ENCODE assay signal across 1 cellular context in the genomic region with DNA sequence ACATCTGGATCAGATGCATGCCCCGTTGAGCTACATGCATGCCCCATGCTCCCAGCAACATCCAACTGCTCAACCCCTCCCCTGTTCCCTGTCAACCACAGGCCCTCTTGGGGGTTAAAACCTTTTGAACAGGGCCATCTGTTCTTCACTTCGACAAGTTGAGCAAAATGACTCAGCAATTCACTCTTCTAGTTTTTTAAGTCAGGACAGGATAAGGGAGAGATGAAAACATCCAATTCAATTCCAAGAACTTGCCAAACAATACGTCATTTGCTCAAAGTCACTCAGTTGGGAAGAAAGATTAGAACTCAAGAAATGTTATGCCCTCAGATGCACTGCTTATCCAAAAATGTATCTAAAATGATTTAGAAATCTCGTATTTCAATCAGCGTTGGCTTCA.
TF ChIP-seq lines count a peak whose summit lies in the region.

No MANE protein-coding gene starts in this region.

TF ChIP-seq in K562, 482 proteins besides CTCF, POLR2A, EP300 and RAD21 (continued from another document and continues in another):
- TF ChIP-seq, protein P1, sequence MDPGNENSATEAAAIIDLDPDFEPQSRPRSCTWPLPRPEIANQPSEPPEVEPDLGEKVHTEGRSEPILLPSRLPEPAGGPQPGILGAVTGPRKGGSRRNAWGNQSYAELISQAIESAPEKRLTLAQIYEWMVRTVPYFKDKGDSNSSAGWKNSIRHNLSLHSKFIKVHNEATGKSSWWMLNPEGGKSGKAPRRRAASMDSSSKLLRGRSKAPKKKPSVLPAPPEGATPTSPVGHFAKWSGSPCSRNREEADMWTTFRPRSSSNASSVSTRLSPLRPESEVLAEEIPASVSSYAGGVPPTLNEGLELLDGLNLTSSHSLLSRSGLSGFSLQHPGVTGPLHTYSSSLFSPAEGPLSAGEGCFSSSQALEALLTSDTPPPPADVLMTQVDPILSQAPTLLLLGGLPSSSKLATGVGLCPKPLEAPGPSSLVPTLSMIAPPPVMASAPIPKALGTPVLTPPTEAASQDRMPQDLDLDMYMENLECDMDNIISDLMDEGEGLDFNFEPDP (CRISPR knock-in tag; IDR thresholded peaks at IDR 0.05): no peak
- TF ChIP-seq ELF4 (CRISPR knock-in tag; IDR thresholded peaks at IDR 0.05) (no peak), ZNF239 (CRISPR knock-in tag; IDR thresholded peaks at IDR 0.05) (no peak), ERF (CRISPR knock-in tag; IDR thresholded peaks at IDR 0.05) (no peak), MAFG (tag; conservative IDR thresholded peaks at IDR 0.05) (peak; percentile 99), U2AF1 (optimal IDR thresholded peaks at IDR 0.05; ENCODE audit: low read depth, low read length) (no peak), WHSC1 (IDR thresholded peaks at IDR 0.05; ENCODE audit: low read length) (no peak), NCOR1 (IDR thresholded peaks at IDR 0.05) (peak; percentile 41; the same call in 1 of the 2 replicates), SAP30 (IDR thresholded peaks at IDR 0.05; ENCODE audit: borderline replicate concordance, insufficient read depth, low read depth, low read length, poor library complexity, severe bottlenecking) (no peak), ZNF551 (CRISPR knock-in tag; IDR thresholded peaks at IDR 0.05) (no peak), SMARCA4 (IDR thresholded peaks at IDR 0.05) (peak; percentile 76), CC2D1A (IDR thresholded peaks at IDR 0.05) (no peak), NFE2L1 (tag; IDR thresholded peaks at IDR 0.05; ENCODE audit: borderline replicate concordance, low read depth) (peak; percentile 97), ZNF124 (CRISPR knock-in tag; IDR thresholded peaks at IDR 0.05) (no peak), CSDE1 (IDR thresholded peaks at IDR 0.05) (no peak), ZNF561 (CRISPR knock-in tag; conservative IDR thresholded peaks at IDR 0.05) (no peak), ZC3H8 (IDR thresholded peaks at IDR 0.05) (no peak), EGR1 (conservative IDR thresholded peaks at IDR 0.05) (no peak), KLF6 (CRISPR knock-in tag; IDR thresholded peaks at IDR 0.05; ENCODE audit: borderline replicate concordance) (no peak), KDM1A (IDR thresholded peaks at IDR 0.05) (peak; percentile 75), FUS (optimal IDR thresholded peaks at IDR 0.05; ENCODE audit: low read depth, low read length) (no peak), FOXK2 (conservative IDR thresholded peaks at IDR 0.05 in 1 of 2, IDR thresholded peaks at IDR 0.05 in 1 of 2; ENCODE audit: low read depth in 2 of 2) (peak; percentile 28 to 49; a peak in 2 of 4 replicates), NCOA2 (IDR thresholded peaks at IDR 0.05; ENCODE audit: partially characterized antibody in 2 of 2) (no peak), ZNF24 (IDR thresholded peaks at IDR 0.05) (no peak), NELFE (IDR thresholded peaks at IDR 0.05; ENCODE audit: insufficient read depth, insufficient read length) (no peak), TBP (optimal IDR thresholded peaks at IDR 0.05; ENCODE audit: low read depth, low read length) (no peak), ZNF644 (tag; IDR thresholded peaks at IDR 0.05; ENCODE audit: low read depth) (no peak), SMARCC2 (IDR thresholded peaks at IDR 0.05; ENCODE audit: low read depth) (peak; percentile 65; the same call in 1 of the 2 replicates), BCOR (IDR thresholded peaks at IDR 0.05) (no peak), BCL6 (CRISPR knock-in tag; IDR thresholded peaks at IDR 0.05) (no peak), BRF1 (IDR thresholded peaks at IDR 0.05; ENCODE audit: borderline replicate concordance, extremely low read depth, insufficient read length) (no peak), ZNF311 (CRISPR knock-in tag; IDR thresholded peaks at IDR 0.05) (no peak), TCF3 (CRISPR knock-in tag; IDR thresholded peaks at IDR 0.05) (peak; percentile 16; the same call in 1 of the 2 replicates), BHLHE40 (IDR thresholded peaks at IDR 0.05; ENCODE audit: low read length) (no peak), ETV5 (CRISPR knock-in tag; IDR thresholded peaks at IDR 0.05; ENCODE audit: low read depth) (no peak), ZNF384 (IDR thresholded peaks at IDR 0.05; ENCODE audit: low read depth, low read length) (no peak; the same call in 1 of the 2 replicates)
- TF ChIP-seq, protein P2, sequence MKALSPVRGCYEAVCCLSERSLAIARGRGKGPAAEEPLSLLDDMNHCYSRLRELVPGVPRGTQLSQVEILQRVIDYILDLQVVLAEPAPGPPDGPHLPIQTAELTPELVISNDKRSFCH (CRISPR knock-in tag; IDR thresholded peaks at IDR 0.05): no peak
- TF ChIP-seq, protein P2 (tag; IDR thresholded peaks at IDR 0.05): no peak
- TF ChIP-seq, protein P3, sequence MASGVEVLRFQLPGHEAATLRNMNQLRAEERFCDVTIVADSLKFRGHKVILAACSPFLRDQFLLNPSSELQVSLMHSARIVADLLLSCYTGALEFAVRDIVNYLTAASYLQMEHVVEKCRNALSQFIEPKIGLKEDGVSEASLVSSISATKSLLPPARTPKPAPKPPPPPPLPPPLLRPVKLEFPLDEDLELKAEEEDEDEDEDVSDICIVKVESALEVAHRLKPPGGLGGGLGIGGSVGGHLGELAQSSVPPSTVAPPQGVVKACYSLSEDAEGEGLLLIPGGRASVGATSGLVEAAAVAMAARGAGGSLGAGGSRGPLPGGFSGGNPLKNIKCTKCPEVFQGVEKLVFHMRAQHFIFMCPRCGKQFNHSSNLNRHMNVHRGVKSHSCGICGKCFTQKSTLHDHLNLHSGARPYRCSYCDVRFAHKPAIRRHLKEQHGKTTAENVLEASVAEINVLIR (CRISPR knock-in tag; IDR thresholded peaks at IDR 0.05): no peak
- TF ChIP-seq, protein P4, sequence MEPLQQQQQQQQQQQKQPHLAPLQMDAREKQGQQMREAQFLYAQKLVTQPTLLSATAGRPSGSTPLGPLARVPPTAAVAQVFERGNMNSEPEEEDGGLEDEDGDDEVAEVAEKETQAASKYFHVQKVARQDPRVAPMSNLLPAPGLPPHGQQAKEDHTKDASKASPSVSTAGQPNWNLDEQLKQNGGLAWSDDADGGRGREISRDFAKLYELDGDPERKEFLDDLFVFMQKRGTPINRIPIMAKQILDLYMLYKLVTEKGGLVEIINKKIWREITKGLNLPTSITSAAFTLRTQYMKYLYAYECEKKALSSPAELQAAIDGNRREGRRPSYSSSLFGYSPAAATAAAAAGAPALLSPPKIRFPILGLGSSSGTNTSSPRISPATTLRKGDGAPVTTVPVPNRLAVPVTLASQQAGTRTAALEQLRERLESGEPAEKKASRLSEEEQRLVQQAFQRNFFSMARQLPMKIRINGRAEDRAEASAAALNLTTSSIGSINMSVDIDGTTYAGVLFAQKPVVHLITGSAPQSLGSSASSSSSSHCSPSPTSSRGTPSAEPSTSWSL (CRISPR knock-in tag; IDR thresholded peaks at IDR 0.05; ENCODE audit: borderline replicate concordance): no peak
- TF ChIP-seq, protein P5, sequence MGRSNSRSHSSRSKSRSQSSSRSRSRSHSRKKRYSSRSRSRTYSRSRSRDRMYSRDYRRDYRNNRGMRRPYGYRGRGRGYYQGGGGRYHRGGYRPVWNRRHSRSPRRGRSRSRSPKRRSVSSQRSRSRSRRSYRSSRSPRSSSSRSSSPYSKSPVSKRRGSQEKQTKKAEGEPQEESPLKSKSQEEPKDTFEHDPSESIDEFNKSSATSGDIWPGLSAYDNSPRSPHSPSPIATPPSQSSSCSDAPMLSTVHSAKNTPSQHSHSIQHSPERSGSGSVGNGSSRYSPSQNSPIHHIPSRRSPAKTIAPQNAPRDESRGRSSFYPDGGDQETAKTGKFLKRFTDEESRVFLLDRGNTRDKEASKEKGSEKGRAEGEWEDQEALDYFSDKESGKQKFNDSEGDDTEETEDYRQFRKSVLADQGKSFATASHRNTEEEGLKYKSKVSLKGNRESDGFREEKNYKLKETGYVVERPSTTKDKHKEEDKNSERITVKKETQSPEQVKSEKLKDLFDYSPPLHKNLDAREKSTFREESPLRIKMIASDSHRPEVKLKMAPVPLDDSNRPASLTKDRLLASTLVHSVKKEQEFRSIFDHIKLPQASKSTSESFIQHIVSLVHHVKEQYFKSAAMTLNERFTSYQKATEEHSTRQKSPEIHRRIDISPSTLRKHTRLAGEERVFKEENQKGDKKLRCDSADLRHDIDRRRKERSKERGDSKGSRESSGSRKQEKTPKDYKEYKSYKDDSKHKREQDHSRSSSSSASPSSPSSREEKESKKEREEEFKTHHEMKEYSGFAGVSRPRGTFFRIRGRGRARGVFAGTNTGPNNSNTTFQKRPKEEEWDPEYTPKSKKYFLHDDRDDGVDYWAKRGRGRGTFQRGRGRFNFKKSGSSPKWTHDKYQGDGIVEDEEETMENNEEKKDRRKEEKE (IDR thresholded peaks at IDR 0.05; ENCODE audit: borderline replicate concordance in 1 of 2, control insufficient read depth in 1 of 2, low read depth in 2 of 2, low read length in 1 of 2): no peak
- TF ChIP-seq, protein P6, sequence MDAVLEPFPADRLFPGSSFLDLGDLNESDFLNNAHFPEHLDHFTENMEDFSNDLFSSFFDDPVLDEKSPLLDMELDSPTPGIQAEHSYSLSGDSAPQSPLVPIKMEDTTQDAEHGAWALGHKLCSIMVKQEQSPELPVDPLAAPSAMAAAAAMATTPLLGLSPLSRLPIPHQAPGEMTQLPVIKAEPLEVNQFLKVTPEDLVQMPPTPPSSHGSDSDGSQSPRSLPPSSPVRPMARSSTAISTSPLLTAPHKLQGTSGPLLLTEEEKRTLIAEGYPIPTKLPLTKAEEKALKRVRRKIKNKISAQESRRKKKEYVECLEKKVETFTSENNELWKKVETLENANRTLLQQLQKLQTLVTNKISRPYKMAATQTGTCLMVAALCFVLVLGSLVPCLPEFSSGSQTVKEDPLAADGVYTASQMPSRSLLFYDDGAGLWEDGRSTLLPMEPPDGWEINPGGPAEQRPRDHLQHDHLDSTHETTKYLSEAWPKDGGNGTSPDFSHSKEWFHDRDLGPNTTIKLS (IDR thresholded peaks at IDR 0.05; ENCODE audit: borderline replicate concordance, low read depth): no peak
- TF ChIP-seq, protein P7, sequence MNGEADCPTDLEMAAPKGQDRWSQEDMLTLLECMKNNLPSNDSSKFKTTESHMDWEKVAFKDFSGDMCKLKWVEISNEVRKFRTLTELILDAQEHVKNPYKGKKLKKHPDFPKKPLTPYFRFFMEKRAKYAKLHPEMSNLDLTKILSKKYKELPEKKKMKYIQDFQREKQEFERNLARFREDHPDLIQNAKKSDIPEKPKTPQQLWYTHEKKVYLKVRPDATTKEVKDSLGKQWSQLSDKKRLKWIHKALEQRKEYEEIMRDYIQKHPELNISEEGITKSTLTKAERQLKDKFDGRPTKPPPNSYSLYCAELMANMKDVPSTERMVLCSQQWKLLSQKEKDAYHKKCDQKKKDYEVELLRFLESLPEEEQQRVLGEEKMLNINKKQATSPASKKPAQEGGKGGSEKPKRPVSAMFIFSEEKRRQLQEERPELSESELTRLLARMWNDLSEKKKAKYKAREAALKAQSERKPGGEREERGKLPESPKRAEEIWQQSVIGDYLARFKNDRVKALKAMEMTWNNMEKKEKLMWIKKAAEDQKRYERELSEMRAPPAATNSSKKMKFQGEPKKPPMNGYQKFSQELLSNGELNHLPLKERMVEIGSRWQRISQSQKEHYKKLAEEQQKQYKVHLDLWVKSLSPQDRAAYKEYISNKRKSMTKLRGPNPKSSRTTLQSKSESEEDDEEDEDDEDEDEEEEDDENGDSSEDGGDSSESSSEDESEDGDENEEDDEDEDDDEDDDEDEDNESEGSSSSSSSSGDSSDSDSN (IDR thresholded peaks at IDR 0.05; ENCODE audit: borderline replicate concordance in 1 of 2, low read depth in 2 of 2, low read length in 2 of 2): no peak
- TF ChIP-seq, protein P8, sequence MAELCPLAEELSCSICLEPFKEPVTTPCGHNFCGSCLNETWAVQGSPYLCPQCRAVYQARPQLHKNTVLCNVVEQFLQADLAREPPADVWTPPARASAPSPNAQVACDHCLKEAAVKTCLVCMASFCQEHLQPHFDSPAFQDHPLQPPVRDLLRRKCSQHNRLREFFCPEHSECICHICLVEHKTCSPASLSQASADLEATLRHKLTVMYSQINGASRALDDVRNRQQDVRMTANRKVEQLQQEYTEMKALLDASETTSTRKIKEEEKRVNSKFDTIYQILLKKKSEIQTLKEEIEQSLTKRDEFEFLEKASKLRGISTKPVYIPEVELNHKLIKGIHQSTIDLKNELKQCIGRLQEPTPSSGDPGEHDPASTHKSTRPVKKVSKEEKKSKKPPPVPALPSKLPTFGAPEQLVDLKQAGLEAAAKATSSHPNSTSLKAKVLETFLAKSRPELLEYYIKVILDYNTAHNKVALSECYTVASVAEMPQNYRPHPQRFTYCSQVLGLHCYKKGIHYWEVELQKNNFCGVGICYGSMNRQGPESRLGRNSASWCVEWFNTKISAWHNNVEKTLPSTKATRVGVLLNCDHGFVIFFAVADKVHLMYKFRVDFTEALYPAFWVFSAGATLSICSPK (IDR thresholded peaks at IDR 0.05; ENCODE audit: borderline replicate concordance): no peak
- TF ChIP-seq, protein P9, sequence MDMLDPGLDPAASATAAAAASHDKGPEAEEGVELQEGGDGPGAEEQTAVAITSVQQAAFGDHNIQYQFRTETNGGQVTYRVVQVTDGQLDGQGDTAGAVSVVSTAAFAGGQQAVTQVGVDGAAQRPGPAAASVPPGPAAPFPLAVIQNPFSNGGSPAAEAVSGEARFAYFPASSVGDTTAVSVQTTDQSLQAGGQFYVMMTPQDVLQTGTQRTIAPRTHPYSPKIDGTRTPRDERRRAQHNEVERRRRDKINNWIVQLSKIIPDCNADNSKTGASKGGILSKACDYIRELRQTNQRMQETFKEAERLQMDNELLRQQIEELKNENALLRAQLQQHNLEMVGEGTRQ (CRISPR knock-in tag; IDR thresholded peaks at IDR 0.05): no peak
- TF ChIP-seq, protein P10, sequence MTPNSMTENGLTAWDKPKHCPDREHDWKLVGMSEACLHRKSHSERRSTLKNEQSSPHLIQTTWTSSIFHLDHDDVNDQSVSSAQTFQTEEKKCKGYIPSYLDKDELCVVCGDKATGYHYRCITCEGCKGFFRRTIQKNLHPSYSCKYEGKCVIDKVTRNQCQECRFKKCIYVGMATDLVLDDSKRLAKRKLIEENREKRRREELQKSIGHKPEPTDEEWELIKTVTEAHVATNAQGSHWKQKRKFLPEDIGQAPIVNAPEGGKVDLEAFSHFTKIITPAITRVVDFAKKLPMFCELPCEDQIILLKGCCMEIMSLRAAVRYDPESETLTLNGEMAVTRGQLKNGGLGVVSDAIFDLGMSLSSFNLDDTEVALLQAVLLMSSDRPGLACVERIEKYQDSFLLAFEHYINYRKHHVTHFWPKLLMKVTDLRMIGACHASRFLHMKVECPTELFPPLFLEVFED (CRISPR knock-in tag; conservative IDR thresholded peaks at IDR 0.05): no peak
- TF ChIP-seq, protein P11, sequence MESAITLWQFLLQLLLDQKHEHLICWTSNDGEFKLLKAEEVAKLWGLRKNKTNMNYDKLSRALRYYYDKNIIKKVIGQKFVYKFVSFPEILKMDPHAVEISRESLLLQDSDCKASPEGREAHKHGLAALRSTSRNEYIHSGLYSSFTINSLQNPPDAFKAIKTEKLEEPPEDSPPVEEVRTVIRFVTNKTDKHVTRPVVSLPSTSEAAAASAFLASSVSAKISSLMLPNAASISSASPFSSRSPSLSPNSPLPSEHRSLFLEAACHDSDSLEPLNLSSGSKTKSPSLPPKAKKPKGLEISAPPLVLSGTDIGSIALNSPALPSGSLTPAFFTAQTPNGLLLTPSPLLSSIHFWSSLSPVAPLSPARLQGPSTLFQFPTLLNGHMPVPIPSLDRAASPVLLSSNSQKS (CRISPR knock-in tag; IDR thresholded peaks at IDR 0.05): no peak
